Comparison of ENCODE assay signal across 9 cellular contexts in the genomic region with DNA sequence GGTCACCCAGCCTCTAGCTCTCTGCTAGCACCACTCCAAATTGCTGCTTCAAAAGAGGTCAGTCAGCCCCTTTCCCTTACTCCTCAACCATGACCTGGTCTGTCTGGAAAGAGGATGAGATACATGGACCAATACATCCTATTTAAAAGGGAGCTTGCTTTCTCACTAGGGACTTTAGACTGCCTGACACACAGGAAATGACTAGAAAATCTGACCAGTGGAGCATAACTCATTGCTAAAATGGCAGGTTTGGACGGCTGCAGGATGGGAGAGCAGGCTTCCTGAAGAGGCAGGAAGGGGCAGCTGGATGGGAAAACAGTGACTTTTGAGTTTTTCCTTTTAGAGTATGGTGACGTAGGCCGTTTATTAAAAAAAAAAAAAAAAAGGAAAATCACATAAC. TPM values are rescaled to one million over a fixed set of nuclear protein-coding genes. Genes with fewer than 3 reads are reported as not detected.
A peak's percentile ranks its signal among the peaks of the same experiment; 100 is the strongest.
DNase-seq lines count a peak whose midpoint lies in the region; ATAC-seq, FAIRE-seq and TF ChIP-seq lines count a peak whose summit lies in the region.
"Had no signal": no experiment of that assay in that cellular context is flagged by ENCODE, and none has a peak within 500 bp of the region (broad histone marks: within the 10 kb centered on the region; RNA-seq: fewer than 3 reads in every experiment).

No MANE protein-coding gene starts in this region.

- peaks cover 43% of the 10 kb centered on the region for H3K4me1 ChIP-seq in suprapubic skin

- no peak for TF ChIP-seq CTCF in suprapubic skin (IDR thresholded peaks at IDR 0.05)

- no peaks in the 10 kb centered on the region for H3K9me3 ChIP-seq in suprapubic skin

- no peaks in the 10 kb centered on the region for H3K27me3 ChIP-seq in suprapubic skin

- no peaks in the 10 kb centered on the region for H3K36me3 ChIP-seq in suprapubic skin

- in situ Hi-C loops in ACHN (cut with HindIII; ENCODE audit: low pct_ligation_motif_present, low pct_unique_long_range_greater_than_20kb, low sequenced_read_pairs), result no loop called here

- TF ChIP-seq POLR2A in suprapubic skin (IDR thresholded peaks at IDR 0.05), result no peak

- H3K4me3 ChIP-seq in suprapubic skin, result no peak overlapping the region

- ATAC-seq in GM19351 (IDR thresholded peaks at IDR 0.05; ENCODE audit: unreplicated experiment) (peak; percentile 40), HG02938 (IDR thresholded peaks at IDR 0.05; ENCODE audit: unreplicated experiment) (no peak)

- FAIRE-seq in RCC 7860 (lab: Jason Lieb, UNC) (peak; percentile 86), islet of Langerhans (lab: Jason Lieb, UNC) (peak; percentile 90)
- FAIRE-seq: TTC549 had no signal

- TF ChIP-seq EP300 in suprapubic skin (IDR thresholded peaks at IDR 0.05), result no peak

- DNase-seq in ACHN (peak; percentile 78), RCC 7860 (ENCODE audit: low spot score) (peak; percentile 85), ecto neural progenitor cell (ENCODE audit: low spot score) (no peak), suprapubic skin (ENCODE audit: low spot score in 2 of 2) (no peak)
- no peak for DNase-seq in stimulated activated CD4-positive, alpha-beta T cell treated with anti-CD3 and anti-CD28 coated beads, Interleukin-2, amount 100 ng/mL, for 24 hours

- WGBS in suprapubic skin, result 60% methylated on average over 3 of the region's 3 CpGs

- no peak overlapping the region for H3K27ac ChIP-seq in suprapubic skin

RNA-seq across cellular contexts. Expression of gene STIM1, which starts 25.3 kb away (rescaled TPM):
- total RNA-seq in suprapubic skin, result 10 to 100 TPM; 58.4 to 70.2 (median 60.9) TPM

RNA-seq across cellular contexts. Expression of gene RHOG, which starts 40.0 kb away (rescaled TPM):
- 10 to 100 TPM; 36.6 to 47.3 (median 39.3) TPM for total RNA-seq in suprapubic skin

Comparison
In these comparisons a context has a peak if more than half of its experiments do, and no peak if none do; other contexts are left out.
1. DNase-seq: peak in ACHN (single experiment) and RCC 7860 (single experiment); none in stimulated activated CD4-positive, alpha-beta T cell treated with anti-CD3 and anti-CD28 coated beads, Interleukin-2, amount 100 ng/mL, for 24 hours (0 of 2), ecto neural progenitor cell (single experiment) and suprapubic skin (0 of 2).